ENCODE assay signal across 8 cellular contexts in genomic region chr10:6014241-6014761, GRCh38. TPM values are rescaled to one million over a fixed set of nuclear protein-coding genes. Genes with fewer than 3 reads are reported as not detected.
DNase-seq lines count a peak whose midpoint lies in the region; ATAC-seq and TF ChIP-seq lines count a peak whose summit lies in the region.

No MANE protein-coding gene starts in this region.

- H3K4me1 ChIP-seq in PC-9 (replicated peaks; ENCODE audit: insufficient read depth) (no peaks in the 10 kb centered on the region), heart left ventricle (peaks cover 0 to 16% (median 5%) of the 10 kb centered on the region in 12 donors)

- ATAC-seq in HG02759 (IDR thresholded peaks at IDR 0.05; ENCODE audit: unreplicated experiment) (peak; percentile 55), heart left ventricle (peak in 3 of 4 donors; percentile 20 to 64 (median 50)), GM19023 (IDR thresholded peaks at IDR 0.05; ENCODE audit: unreplicated experiment) (no peak)
- peak; percentile 80 to 81 for ATAC-seq in activated naive CD4-positive, alpha-beta T cell treated with anti-CD3 and anti-CD28 coated beads, Interleukin-2, amount 50 U/mL, for 72 hours

- H3K9me3 Mint-ChIP-seq in activated naive CD4-positive, alpha-beta T cell treated with anti-CD3 and anti-CD28 coated beads, Interleukin-2, amount 50 U/mL, for 72 hours: no peaks in the 10 kb centered on the region

- no peaks in the 10 kb centered on the region for H3K79me2 ChIP-seq in PC-9 (ENCODE audit: low read depth)

- BruUV-seq in PC-9 (replicated peaks; lab: Mats Ljungman, UMichigan): no TSS peak

- no peaks in the 10 kb centered on the region for H3K9me2 ChIP-seq in PC-9 (ENCODE audit: insufficient read depth)

- WGBS in heart left ventricle, 4 donors: 50 to 58% (median 52%) methylated on average over 6 of the region's 6 CpGs

- H3K36me3 ChIP-seq in PC-9 (ENCODE audit: low read depth) (no peaks in the 10 kb centered on the region), heart left ventricle (no peaks in the 10 kb centered on the region)

- intact Hi-C loops in PC-9 (cut with micrococcal nuclease; ENCODE audit: unreplicated experiment): loop anchor here (2.0 kb wide), 3 partner anchors 38 to 386 kb away; partner anchors contain the start of gene RBM17
- intact Hi-C loops in heart left ventricle (cut with DNase I): loop anchor here (2.0 to 10.0 kb wide), 13 partner anchors 33 to 390 kb away; partner anchors contain the start of gene RBM17 (in 4 of the 10)

- H3K27me3 ChIP-seq in PC-9 (ENCODE audit: insufficient read depth, low read depth) (no peaks in the 10 kb centered on the region), heart left ventricle (no peaks in the 10 kb centered on the region)

- H3K4me2 ChIP-seq in PC-9: no peak overlapping the region

- no peak for TF ChIP-seq POLR2A in heart left ventricle (IDR thresholded peaks at IDR 0.05)

- peaks cover 37 to 81% of the 10 kb centered on the region in 2 donors for H3K36me3 Mint-ChIP-seq in activated naive CD4-positive, alpha-beta T cell treated with anti-CD3 and anti-CD28 coated beads, Interleukin-2, amount 50 U/mL, for 72 hours

- H3K4me3 ChIP-seq in PC-9 (no peak overlapping the region), heart left ventricle (no peak overlapping the region)

- no peaks in the 10 kb centered on the region for H3F3A ChIP-seq in PC-9 (ENCODE audit: insufficient read depth, low read depth)

- TF ChIP-seq CTCF in PC-9 (conservative IDR thresholded peaks at IDR 0.05): peak; percentile 74
- TF ChIP-seq CTCF in heart left ventricle (IDR thresholded peaks at IDR 0.05): peak; percentile 71 to 86 (median 75)

- no peaks in the 10 kb centered on the region for H4K20me1 ChIP-seq in PC-9 (ENCODE audit: insufficient read depth)

- POLR2A ChIA-PET in PC-9 (lab: Charles Lee; ENCODE audit: unreplicated experiment): interaction anchor here (0.5 kb wide), 1 partner anchor 70 kb away, joined by 3 read pairs; no protein-coding TSS in a partner anchor

- H3K27ac Mint-ChIP-seq in activated naive CD4-positive, alpha-beta T cell treated with anti-CD3 and anti-CD28 coated beads, Interleukin-2, amount 50 U/mL, for 72 hours: peak overlapping the region; percentile 79 to 83

- CTCF ChIA-PET in PC-9 (lab: Charles Lee): interaction anchor here (0.6 to 1.4 kb wide), 2 partner anchors 36 to 37 kb away, joined by 4 read pairs; no protein-coding TSS in a partner anchor

- no peaks in the 10 kb centered on the region for H3K9me3 ChIP-seq in PC-9 (ENCODE audit: insufficient read depth, low read depth)
- no peaks in the 10 kb centered on the region for H3K9me3 ChIP-seq in heart left ventricle

- DNase-seq in NCI-H1092 (lab: John Stamatoyannopoulos, UW) (peak; percentile 2), NCI-H1092 treated with DMSO at 0.1 percent for 48 hours (lab: John Stamatoyannopoulos, UW) (no peak), PC-9 (peak in 1 of 2 experiments; percentile 40), heart left ventricle (peak in 2 of 5 donors; percentile 44 to 58), retina (peak; percentile 37)
- DNase-seq in activated naive CD4-positive, alpha-beta T cell treated with anti-CD3 and anti-CD28 coated beads, Interleukin-2, amount 50 U/mL, for 72 hours (ENCODE audit: low spot score in 2 of 2): peak in 1 of 2 donors; percentile 52

- no peak overlapping the region for H2AFZ ChIP-seq in PC-9

- H3K27ac ChIP-seq in PC-9 (no peak overlapping the region), heart left ventricle (peak overlapping the region in 2 of 12 donors; percentile 1 to 2)

RNA-seq across cellular contexts. Expression of gene IL15RA, which starts 37.0 kb away (rescaled TPM):
- total RNA-seq in PC-9 (2021) (15.5 TPM in 2 replicates), heart left ventricle (10 to 100 TPM in 4 of 9 donors, 1 to 10 TPM in 5; 2.2 to 41.1 (median 6.0) TPM)
- 10 to 100 TPM in 1 of 2 donors, 1 to 10 TPM in 1; 6.6 to 16.7 TPM for total RNA-seq in activated naive CD4-positive, alpha-beta T cell treated with anti-CD3 and anti-CD28 coated beads, Interleukin-2, amount 50 U/mL, for 72 hours
- polyA plus RNA-seq in heart left ventricle: 10 to 100 TPM in 1 of 2 donors, 1 to 10 TPM in 1; 6.6 to 13.4 TPM

RNA-seq across cellular contexts. Expression of gene IL2RA, which starts 47.9 kb away (rescaled TPM):
- total RNA-seq in PC-9 (2021): not detected in 2 replicates
- 100 to 1,000 TPM; 531 to 706 TPM for total RNA-seq in activated naive CD4-positive, alpha-beta T cell treated with anti-CD3 and anti-CD28 coated beads, Interleukin-2, amount 50 U/mL, for 72 hours
- total RNA-seq in heart left ventricle: 10 to 100 TPM in 1 of 9 donors, 1 to 10 TPM in 4, under 1 TPM in 3, not detected in 1; 0.32 to 11.1 (median 1.3) TPM
- polyA plus RNA-seq in heart left ventricle: under 1 TPM; 0.11 to 0.78 TPM

Comparison
In these comparisons a context has a peak if more than half of its experiments do, and no peak if none do; other contexts are left out.
1. RNA of gene IL2RA, which starts 47.9 kb away (total RNA-seq): 531 to 706 TPM in activated naive CD4-positive, alpha-beta T cell treated with anti-CD3 and anti-CD28 coated beads, Interleukin-2, amount 50 U/mL, for 72 hours; 0.32 to 11.1 TPM in heart left ventricle and not detected in PC-9; every median in the first group is over 10 times any median in the second.